Comparison of ENCODE assay signal across 1 cellular context in genomic region chr1:3349968-3350299, GRCh38.
A peak's percentile ranks its signal among the peaks of the same experiment; 100 is the strongest.
TF ChIP-seq lines count a peak whose summit lies in the region.

No MANE protein-coding gene starts in this region.

TF ChIP-seq in HepG2, 621 proteins besides CTCF, POLR2A, EP300 and RAD21 (continued from another document):
- TF ChIP-seq, protein P1, sequence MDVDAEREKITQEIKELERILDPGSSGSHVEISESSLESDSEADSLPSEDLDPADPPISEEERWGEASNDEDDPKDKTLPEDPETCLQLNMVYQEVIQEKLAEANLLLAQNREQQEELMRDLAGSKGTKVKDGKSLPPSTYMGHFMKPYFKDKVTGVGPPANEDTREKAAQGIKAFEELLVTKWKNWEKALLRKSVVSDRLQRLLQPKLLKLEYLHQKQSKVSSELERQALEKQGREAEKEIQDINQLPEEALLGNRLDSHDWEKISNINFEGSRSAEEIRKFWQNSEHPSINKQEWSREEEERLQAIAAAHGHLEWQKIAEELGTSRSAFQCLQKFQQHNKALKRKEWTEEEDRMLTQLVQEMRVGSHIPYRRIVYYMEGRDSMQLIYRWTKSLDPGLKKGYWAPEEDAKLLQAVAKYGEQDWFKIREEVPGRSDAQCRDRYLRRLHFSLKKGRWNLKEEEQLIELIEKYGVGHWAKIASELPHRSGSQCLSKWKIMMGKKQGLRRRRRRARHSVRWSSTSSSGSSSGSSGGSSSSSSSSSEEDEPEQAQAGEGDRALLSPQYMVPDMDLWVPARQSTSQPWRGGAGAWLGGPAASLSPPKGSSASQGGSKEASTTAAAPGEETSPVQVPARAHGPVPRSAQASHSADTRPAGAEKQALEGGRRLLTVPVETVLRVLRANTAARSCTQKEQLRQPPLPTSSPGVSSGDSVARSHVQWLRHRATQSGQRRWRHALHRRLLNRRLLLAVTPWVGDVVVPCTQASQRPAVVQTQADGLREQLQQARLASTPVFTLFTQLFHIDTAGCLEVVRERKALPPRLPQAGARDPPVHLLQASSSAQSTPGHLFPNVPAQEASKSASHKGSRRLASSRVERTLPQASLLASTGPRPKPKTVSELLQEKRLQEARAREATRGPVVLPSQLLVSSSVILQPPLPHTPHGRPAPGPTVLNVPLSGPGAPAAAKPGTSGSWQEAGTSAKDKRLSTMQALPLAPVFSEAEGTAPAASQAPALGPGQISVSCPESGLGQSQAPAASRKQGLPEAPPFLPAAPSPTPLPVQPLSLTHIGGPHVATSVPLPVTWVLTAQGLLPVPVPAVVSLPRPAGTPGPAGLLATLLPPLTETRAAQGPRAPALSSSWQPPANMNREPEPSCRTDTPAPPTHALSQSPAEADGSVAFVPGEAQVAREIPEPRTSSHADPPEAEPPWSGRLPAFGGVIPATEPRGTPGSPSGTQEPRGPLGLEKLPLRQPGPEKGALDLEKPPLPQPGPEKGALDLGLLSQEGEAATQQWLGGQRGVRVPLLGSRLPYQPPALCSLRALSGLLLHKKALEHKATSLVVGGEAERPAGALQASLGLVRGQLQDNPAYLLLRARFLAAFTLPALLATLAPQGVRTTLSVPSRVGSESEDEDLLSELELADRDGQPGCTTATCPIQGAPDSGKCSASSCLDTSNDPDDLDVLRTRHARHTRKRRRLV (CRISPR knock-in tag; IDR thresholded peaks at IDR 0.05): 0 out of 2 replicates have a peak, but pooled peaks have one; percentile 16
- TF ChIP-seq SNAI1 (CRISPR knock-in tag; IDR thresholded peaks at IDR 0.05; ENCODE audit: borderline replicate concordance) (0 out of 2 replicates have a peak, but pooled peaks have one; percentile 63), ZNF616 (CRISPR knock-in tag; IDR thresholded peaks at IDR 0.05; ENCODE audit: low read depth) (no peak), ZNF563 (CRISPR knock-in tag; IDR thresholded peaks at IDR 0.05) (no peak)
- TF ChIP-seq, protein P2, sequence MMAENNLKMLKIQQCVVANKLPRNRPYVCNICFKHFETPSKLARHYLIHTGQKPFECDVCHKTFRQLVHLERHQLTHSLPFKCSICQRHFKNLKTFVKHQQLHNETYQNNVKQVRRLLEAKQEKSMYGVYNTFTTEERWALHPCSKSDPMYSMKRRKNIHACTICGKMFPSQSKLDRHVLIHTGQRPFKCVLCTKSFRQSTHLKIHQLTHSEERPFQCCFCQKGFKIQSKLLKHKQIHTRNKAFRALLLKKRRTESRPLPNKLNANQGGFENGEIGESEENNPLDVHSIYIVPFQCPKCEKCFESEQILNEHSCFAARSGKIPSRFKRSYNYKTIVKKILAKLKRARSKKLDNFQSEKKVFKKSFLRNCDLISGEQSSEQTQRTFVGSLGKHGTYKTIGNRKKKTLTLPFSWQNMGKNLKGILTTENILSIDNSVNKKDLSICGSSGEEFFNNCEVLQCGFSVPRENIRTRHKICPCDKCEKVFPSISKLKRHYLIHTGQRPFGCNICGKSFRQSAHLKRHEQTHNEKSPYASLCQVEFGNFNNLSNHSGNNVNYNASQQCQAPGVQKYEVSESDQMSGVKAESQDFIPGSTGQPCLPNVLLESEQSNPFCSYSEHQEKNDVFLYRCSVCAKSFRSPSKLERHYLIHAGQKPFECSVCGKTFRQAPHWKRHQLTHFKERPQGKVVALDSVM (CRISPR knock-in tag; IDR thresholded peaks at IDR 0.05): peak; percentile 93
